In genomic region chr2:127749537-127749936, GRCh38 we compare ENCODE assay signal across 8 cellular contexts. TPM values are rescaled to one million over a fixed set of nuclear protein-coding genes. Genes with fewer than 3 reads are reported as not detected.
DNase-seq lines count a peak whose midpoint lies in the region; ATAC-seq, FAIRE-seq and TF ChIP-seq lines count a peak whose summit lies in the region.
"Not testable (repeated sequence)": the region's sequence is repeated elsewhere in the genome, so short reads cannot be mapped to it uniquely, and the experiment has no call there.

No MANE protein-coding gene starts in this region.

- CTCF ChIA-PET in GM12878 (lab: Yijun Ruan, JAX), result interaction anchor here (1.0 to 3.5 kb wide), 7 partner anchors 13 to 82 kb away, joined by 3 to 11 read pairs (median 3); no protein-coding TSS in a partner anchor

- not testable (repeated sequence) for H3K4me1 ChIP-seq in RWPE2 (ENCODE audit: insufficient read depth, poor library complexity, severe bottlenecking); left lung
- H3K4me1 ChIP-seq in GM12878 (ENCODE audit: control insufficient read depth, insufficient read depth, low read length), result peaks cover 13% of the 10 kb centered on the region

- SMC1A ChIA-PET in GM12878 (lab: Charles Lee; ENCODE audit: uncharacterized antibody, unreplicated experiment), result interaction anchor here (0.8 to 2.8 kb wide), 19 partner anchors 8 to 158 kb away, joined by 3 to 17 read pairs (median 6); no protein-coding TSS in a partner anchor

- RAD21 ChIA-PET in GM12878 (lab: Charles Lee; ENCODE audit: unreplicated experiment), result interaction anchor here (0.6 to 4.5 kb wide), 13 partner anchors 14 to 186 kb away, joined by 3 to 53 read pairs (median 4); partner anchors contain the start of genes SFT2D3 and WDR33

- FAIRE-seq in GM12878 (lab: Jason Lieb, UNC), result peak; percentile 77

- TF ChIP-seq POLR2A in GM12878 (IDR thresholded peaks at IDR 0.05; ENCODE audit: low read depth, low read length), result not testable (repeated sequence)

- not testable (repeated sequence) for H3K9me3 ChIP-seq in RWPE2 (ENCODE audit: severe bottlenecking); GM12878 (replicated peaks; ENCODE audit: control insufficient read depth, insufficient read depth, low read length); left lung

- TF ChIP-seq CTCF in AG10803 (conservative IDR thresholded peaks at IDR 0.05; ENCODE audit: low read length); RWPE2 (IDR thresholded peaks at IDR 0.05; ENCODE audit: poor library complexity, severe bottlenecking); GM12878 (IDR thresholded peaks at IDR 0.05 in 2 of 3, conservative IDR thresholded peaks at IDR 0.05 in 1 of 3; ENCODE audit: control insufficient read depth in 2 of 3, extremely low read depth in 1 of 3, insufficient read depth in 1 of 3, low read depth in 3 of 3, low read length in 3 of 3); left lung (IDR thresholded peaks at IDR 0.05): not testable (repeated sequence)

- in situ Hi-C loops in GM12878 (cut with MboI), result not testable (repeated sequence)

- 40% methylated on average over 5 of the region's 5 CpGs for whole genome bisulfite sequencing in GM12878 (ENCODE audit: insufficient coverage, insufficient replicate concordance, low lambda C conversion rate, missing lambda C conversion rate)

- ATAC-seq in GM18861 (IDR thresholded peaks at IDR 0.05; ENCODE audit: unreplicated experiment) (peak; percentile 97), GM21423 (IDR thresholded peaks at IDR 0.05; ENCODE audit: unreplicated experiment) (peak; percentile 98), HG02943 (IDR thresholded peaks at IDR 0.05; ENCODE audit: low read depth, unreplicated experiment) (peak; percentile 96), HG03558 (IDR thresholded peaks at IDR 0.05; ENCODE audit: extremely low read depth, unreplicated experiment) (peak; percentile 97), RWPE2 (ENCODE audit: low read depth) (peak; percentile 36; the same call in 1 of the 3 replicates), GM12878 (peak; percentile 98), left lung (peak; percentile 84)

- H3K9ac ChIP-seq in GM12878 (ENCODE audit: control insufficient read depth, insufficient read depth, low read length), result not testable (repeated sequence)

- H4K20me1 ChIP-seq in GM12878 (ENCODE audit: control insufficient read depth, insufficient read depth), result not testable (repeated sequence)

- not testable (repeated sequence) for H3K4me2 ChIP-seq in GM12878 (ENCODE audit: control insufficient read depth, insufficient read depth)

- TF ChIP-seq EP300 in GM12878 (IDR thresholded peaks at IDR 0.05; ENCODE audit: borderline replicate concordance in 1 of 2, control insufficient read depth in 1 of 2, low read depth in 2 of 2, low read length in 2 of 2), result peak in 1 of 2 experiments; percentile 64; a peak in 1 of 4 replicates

- not testable (repeated sequence) for H3K27me3 ChIP-seq in RWPE2 (ENCODE audit: insufficient read depth, poor library complexity, severe bottlenecking); GM12878 (replicated peaks in 1 of 2; ENCODE audit: control insufficient read depth in 2 of 2, insufficient read depth in 2 of 2, low read length in 1 of 2); left lung

- not testable (repeated sequence) for H3K4me3 ChIP-seq in AG10803 (ENCODE audit: low read length); RWPE2 (ENCODE audit: severe bottlenecking); GM12878; left lung

- TF ChIP-seq RAD21 in GM12878 (IDR thresholded peaks at IDR 0.05; ENCODE audit: insufficient read depth, low read depth, low read length), result not testable (repeated sequence)

- POLR2A ChIA-PET in GM12878 (lab: Charles Lee), result interaction anchor here (0.6 to 1.9 kb wide), 12 partner anchors 10 to 513 kb away, joined by 3 to 7 read pairs (median 4); partner anchors contain the start of gene WDR33

- H2AFZ ChIP-seq in GM12878 (ENCODE audit: control insufficient read depth, low read depth, low read length), result not testable (repeated sequence)

- H3K27ac ChIP-seq in RWPE2 (ENCODE audit: poor library complexity, severe bottlenecking), result not testable (repeated sequence)
- peak overlapping the region; percentile 51 for H3K27ac ChIP-seq in GM12878 (ENCODE audit: control insufficient read depth, insufficient read depth)
- H3K27ac ChIP-seq in left lung, result peak overlapping the region in 1 of 2 donors; percentile 13

- H3K79me2 ChIP-seq in GM12878 (ENCODE audit: control insufficient read depth, insufficient read depth, low read length), result not testable (repeated sequence)

- not testable (repeated sequence) for BruUV-seq in GM12878 (replicated peaks; lab: Mats Ljungman, UMichigan)

- H3K36me3 ChIP-seq in RWPE2 (ENCODE audit: low read depth), result peaks cover 45% of the 10 kb centered on the region
- H3K36me3 ChIP-seq in GM12878 (ENCODE audit: control insufficient read depth in 2 of 2, insufficient read depth in 2 of 2, low read length in 1 of 2), result not testable (repeated sequence)
- peaks cover 0 to 29% of the 10 kb centered on the region in 2 donors for H3K36me3 ChIP-seq in left lung

- intact Hi-C loops in GM12878 (cut with micrococcal nuclease; ENCODE audit: unreplicated experiment); left lung (cut with DNase I): not testable (repeated sequence)

- DNase-seq in AG10803 (ENCODE audit: low read depth), result peak; percentile 47
- not testable (repeated sequence) for DNase-seq in RWPE2 (ENCODE audit: low spot score); left lung
- DNase-seq in GM12878 (ENCODE audit: low read depth, low spot score), result peak; percentile 97

TF ChIP-seq in GM12878, 131 proteins besides CTCF, POLR2A, EP300 and RAD21 (continues in another document):
- TF ChIP-seq MLLT1 (IDR thresholded peaks at IDR 0.05) (peak; percentile 69), SMARCA5 (IDR thresholded peaks at IDR 0.05) (peak; percentile 70), MTA2 (IDR thresholded peaks at IDR 0.05; ENCODE audit: low read depth) (peak; percentile 87), SPI1 (IDR thresholded peaks at IDR 0.05; ENCODE audit: borderline replicate concordance, insufficient read depth, low read depth, low read length) (peak; percentile 67; the same call in 1 of the 2 replicates), NBN (IDR thresholded peaks at IDR 0.05) (peak; percentile 98), CREB1 (IDR thresholded peaks at IDR 0.05; ENCODE audit: low read depth) (peak; percentile 47; the same call in 1 of the 2 replicates), ZNF384 (IDR thresholded peaks at IDR 0.05; ENCODE audit: borderline replicate concordance, low read depth, low read length) (peak; percentile 89)

RNA-seq across cellular contexts. Expression of gene SFT2D3, which starts 48.2 kb away (rescaled TPM):
- total RNA-seq in GM12878 (2013; cell fraction: nucleolus; rRNA removed), result 9.5 and 11.1 TPM in 2 replicates
- total RNA-seq in GM12878 (2014; rRNA removed) (8.4 and 9.3 TPM in 2 replicates), GM12878 (2014; rRNA removed; fragmentation: Illumina TruSeq; extraction: Trizol) (5.4 and 5.5 TPM in 2 replicates), GM12878 (2021) (6.2 and 6.5 TPM in 2 replicates), left lung (1 to 10 TPM; 4.7 to 6.8 TPM)
- polyA plus RNA-seq in GM12878 (2011; ENCODE audit: low read depth), result not detected
- polyA plus RNA-seq in GM12878 (2011; rRNA removed) (4.2 and 5.9 TPM in 2 replicates), GM12878 (2014; fragmentation: Illumina TruSeq; extraction: Trizol) (6.6 and 7.4 TPM in 2 replicates), GM12878 (2014; fragmentation: Nextera tagmentation; extraction: Ambion mirVana) (not detected), GM12878 (2014; rRNA removed) (6.6 and 6.8 TPM in 2 replicates), GM12878 (2016; fragmentation: Nextera tagmentation; extraction: Ambion mirVana) (not detected)
- 2.9 and 3.2 TPM in 2 replicates for polyA plus RNA-seq in GM12878 (2011; cell fraction: cytosol; rRNA removed)
- 4.4 and 4.8 TPM in 2 replicates for polyA plus RNA-seq in GM12878 (2011; cell fraction: nucleus; rRNA removed)
- not detected in 2 replicates for polyA plus RNA-seq in GM12878 (2012)
- 3.9 and 5.7 TPM in 2 replicates for polyA minus RNA-seq in GM12878 (2011; rRNA and poly(A)+ RNA removed)
- polyA minus RNA-seq in GM12878 (2011; cell fraction: cytosol; rRNA and poly(A)+ RNA removed), result 1.7 and 2.0 TPM in 2 replicates
- polyA minus RNA-seq in GM12878 (2011; cell fraction: nucleus; rRNA and poly(A)+ RNA removed), result 6.4 and 9.9 TPM in 2 replicates

Comparison
In these comparisons a context has a peak if more than half of its experiments do, and no peak if none do; other contexts are left out.
1. ATAC-seq: peak in every context shown above with its lines; median percentile 98 in GM21423; 98 in GM12878; 97 in GM18861; 97 in HG03558; 96 in HG02943; 84 in left lung; 36 in RWPE2.